Comparison of ENCODE assay signal across 18 cellular contexts in genomic region chr1:223304931-223305330, GRCh38. TPM values are rescaled to one million over a fixed set of nuclear protein-coding genes. Genes with fewer than 3 reads are reported as not detected.
A peak's percentile ranks its signal among the peaks of the same experiment; 100 is the strongest.
DNase-seq lines count a peak whose midpoint lies in the region; ATAC-seq, FAIRE-seq and TF ChIP-seq lines count a peak whose summit lies in the region.
"Had no signal": no experiment of that assay in that cellular context is flagged by ENCODE, and none has a peak within 500 bp of the region (broad histone marks: within the 10 kb centered on the region; RNA-seq: fewer than 3 reads in every experiment).

No MANE protein-coding gene starts in this region.

- H2BK5ac ChIP-seq in neuronal stem cell (ENCODE audit: low read length), result no peak overlapping the region

- H3K9ac ChIP-seq in BLaER1 (0 out of 2 replicates have a peak overlapping the region, but pooled peaks have one; percentile 32), astrocyte (ENCODE audit: low read length) (no peak overlapping the region), neuronal stem cell (ENCODE audit: low read depth, low read length, poor library complexity) (no peak overlapping the region)

- H3K36me3 ChIP-seq in BLaER1, result no peaks in the 10 kb centered on the region
- no peaks in the 10 kb centered on the region for H3K36me3 ChIP-seq in astrocyte (ENCODE audit: insufficient read depth, low read length)
- no peaks in the 10 kb centered on the region for H3K36me3 ChIP-seq in neuronal stem cell (replicated peaks in 1 of 2; ENCODE audit: control insufficient read depth in 2 of 2, insufficient read depth in 2 of 2, low read length in 2 of 2)

- no peak overlapping the region for H2AK5ac ChIP-seq in neuronal stem cell (ENCODE audit: low read depth, low read length)

- H3K36me3 Mint-ChIP-seq in astrocyte (ENCODE audit: low read depth, unreplicated experiment), result no peaks in the 10 kb centered on the region
- H3K36me3 Mint-ChIP-seq: CD8-positive, alpha-beta T cell; IgD-negative memory B cell had no signal

- H3K79me2 ChIP-seq in astrocyte (ENCODE audit: insufficient read depth, low read length), result no peaks in the 10 kb centered on the region

- H2BK12ac ChIP-seq in neuronal stem cell (ENCODE audit: low read length), result no peak overlapping the region

- no peak overlapping the region for H4K8ac ChIP-seq in neuronal stem cell (ENCODE audit: low read depth, low read length)

- H3K9me3 ChIP-seq in BLaER1, result peaks cover 20% of the 10 kb centered on the region
- H3K9me3 ChIP-seq in astrocyte (ENCODE audit: insufficient read depth, low read depth, low read length), result no peaks in the 10 kb centered on the region
- H3K9me3 ChIP-seq in neuronal stem cell (replicated peaks in 1 of 2; ENCODE audit: control insufficient read depth in 2 of 2, insufficient read depth in 1 of 2, low read depth in 1 of 2, low read length in 2 of 2), result no peaks in the 10 kb centered on the region

- H4K91ac ChIP-seq in neuronal stem cell (ENCODE audit: low read depth, low read length, poor library complexity), result no peak overlapping the region

- no peak overlapping the region for H2BK15ac ChIP-seq in neuronal stem cell (ENCODE audit: low read length)

- H3K27me3 ChIP-seq in BLaER1, result no peaks in the 10 kb centered on the region
- no peaks in the 10 kb centered on the region for H3K27me3 ChIP-seq in astrocyte (ENCODE audit: insufficient read depth, low read length)
- no peaks in the 10 kb centered on the region for H3K27me3 ChIP-seq in neuronal stem cell (ENCODE audit: control insufficient read depth in 3 of 3, insufficient read depth in 3 of 3, low read depth in 1 of 3, low read length in 3 of 3)

- H3K14ac ChIP-seq in neuronal stem cell (ENCODE audit: low read length), result no peak overlapping the region

- no peak for FAIRE-seq in astrocyte (lab: Jason Lieb, UNC)
- FAIRE-seq: D721Med had no signal

- H4K20me1 ChIP-seq in BLaER1 (no peaks in the 10 kb centered on the region), astrocyte (ENCODE audit: insufficient read depth, low read length) (no peaks in the 10 kb centered on the region)

- no peak overlapping the region for H3K23ac ChIP-seq in neuronal stem cell (ENCODE audit: low read depth, low read length, poor library complexity)

- no peaks in the 10 kb centered on the region for H3K27me3 Mint-ChIP-seq in astrocyte (ENCODE audit: low read depth, unreplicated experiment)

- H3K27ac ChIP-seq in BLaER1 (no peak overlapping the region), astrocyte (ENCODE audit: low read depth, low read length) (no peak overlapping the region), neuronal stem cell (replicated peaks; ENCODE audit: low read length) (no peak overlapping the region)
- H3K27ac ChIP-seq: C4-2B had no signal

- peaks cover 5% of the 10 kb centered on the region for H3K9me3 Mint-ChIP-seq in astrocyte (ENCODE audit: unreplicated experiment)

- H3K27ac Mint-ChIP-seq in astrocyte (ENCODE audit: unreplicated experiment), result no peak overlapping the region
- H3K27ac Mint-ChIP-seq: CD8-positive, alpha-beta T cell; GM23338; IgD-negative memory B cell had no signal

- no peak overlapping the region for H3K18ac ChIP-seq in neuronal stem cell (ENCODE audit: low read length)

- H3K4me1 ChIP-seq in BLaER1 (peaks cover 15% of the 10 kb centered on the region), astrocyte (ENCODE audit: insufficient read depth, low read length) (no peaks in the 10 kb centered on the region), neuronal stem cell (ENCODE audit: control insufficient read depth in 2 of 2, insufficient read depth in 1 of 2, low read depth in 1 of 2, low read length in 2 of 2) (no peaks in the 10 kb centered on the region)

- H3K79me1 ChIP-seq in neuronal stem cell (ENCODE audit: low read depth, low read length), result no peaks in the 10 kb centered on the region

- H3K4me1 Mint-ChIP-seq in astrocyte (ENCODE audit: low read depth, unreplicated experiment), result peaks cover 11% of the 10 kb centered on the region

- H3K4me3 ChIP-seq in BLaER1 (no peak overlapping the region), astrocyte (ENCODE audit: insufficient read depth, low read depth, low read length) (no peak overlapping the region), neuronal stem cell (ENCODE audit: low read length in 2 of 2) (no peak overlapping the region)
- H3K4me3 ChIP-seq: GM23338 had no signal

- H3K4me3 Mint-ChIP-seq in astrocyte (ENCODE audit: unreplicated experiment), result no peak overlapping the region
- H3K4me3 Mint-ChIP-seq: CD8-positive, alpha-beta T cell; GM23338; IgD-negative memory B cell had no signal

- TF ChIP-seq CTCF in astrocyte (IDR thresholded peaks at IDR 0.05; ENCODE audit: insufficient read depth, low read depth, low read length), result no peak

- H3K4me2 ChIP-seq in BLaER1, result peak overlapping the region; percentile 63
- no peak overlapping the region for H3K4me2 ChIP-seq in astrocyte (ENCODE audit: low read length)
- H3K4me2 ChIP-seq in neuronal stem cell (ENCODE audit: insufficient read depth, low read length, poor library complexity, severe bottlenecking), result no peak overlapping the region
- H3K4me2 ChIP-seq: GM23338 had no signal

- no CpG with 5 or more reads among the region's 1 CpG for WGBS in neuronal stem cell (ENCODE audit: extremely low coverage in 2 of 2, insufficient read length in 2 of 2, insufficient replicate concordance in 1 of 2), 2 donors

- no peak for ATAC-seq in GM18858 (IDR thresholded peaks at IDR 0.05; ENCODE audit: unreplicated experiment)
- ATAC-seq: CD8-positive, alpha-beta T cell; GM23338 had no signal

- no peak overlapping the region for H2AFZ ChIP-seq in astrocyte (ENCODE audit: low read depth, low read length)
- H2AFZ ChIP-seq in neuronal stem cell (ENCODE audit: low read length), result no peak overlapping the region
- H2AFZ ChIP-seq: GM23338 had no signal

- H2BK120ac ChIP-seq in neuronal stem cell (ENCODE audit: low read depth, low read length), result no peak overlapping the region

- H3K4ac ChIP-seq in neuronal stem cell (ENCODE audit: low read length), result no peak overlapping the region

- DNase-seq in astrocyte (ENCODE audit: low read depth) (peak; percentile 13), fibroblast of peridontal ligament (ENCODE audit: extremely low read depth) (peak; percentile 9), retina (peak; percentile 20), GDM1 (lab: John Stamatoyannopoulos, UW) (no peak), neuronal stem cell (ENCODE audit: low spot score) (no peak), DMS 273 (lab: John Stamatoyannopoulos, UW; ENCODE audit: unreplicated experiment) (no peak)
- DNase-seq: 8988T; CD8-positive, alpha-beta T cell; COR-L47; DND-41; GF-D8; H7 had no signal

RNA-seq across cellular contexts. Expression of gene SUSD4, which starts 59.0 kb away (rescaled TPM):
- total RNA-seq in astrocyte, result 9.2 and 18.8 TPM in 2 replicates
- 4.7 TPM for polyA plus RNA-seq in neuronal stem cell (2013, experiment 1 of 2)
- polyA plus RNA-seq in neuronal stem cell (2013, experiment 2 of 2), result 4.3 TPM

Comparison
In these comparisons a context has a peak if more than half of its experiments do, and no peak if none do; other contexts are left out.
1. DNase-seq: peak in astrocyte (single experiment), fibroblast of peridontal ligament (single experiment) and retina (single experiment); none in GDM1 (single experiment), neuronal stem cell (single experiment) and DMS 273 (single experiment).